16 cellular contexts compared by ENCODE assay signal in genomic region chr9:84993105-84993504, GRCh38.
A peak's percentile ranks its signal among the peaks of the same experiment; 100 is the strongest.
DNase-seq lines count a peak whose midpoint lies in the region; FAIRE-seq and TF ChIP-seq lines count a peak whose summit lies in the region.
"Had no signal": no experiment of that assay in that cellular context is flagged by ENCODE, and none has a peak within 500 bp of the region (broad histone marks: within the 10 kb centered on the region; RNA-seq: fewer than 3 reads in every experiment).

No MANE protein-coding gene starts in this region.

- FAIRE-seq in astrocyte (lab: Jason Lieb, UNC): no peak
- FAIRE-seq: GM12892 had no signal

- H3K9me3 Mint-ChIP-seq in astrocyte (ENCODE audit: unreplicated experiment): no peaks in the 10 kb centered on the region

- H3K36me3 Mint-ChIP-seq in astrocyte (ENCODE audit: low read depth, unreplicated experiment): no peaks in the 10 kb centered on the region

- peaks cover 7% of the 10 kb centered on the region for H3K27me3 Mint-ChIP-seq in astrocyte (ENCODE audit: low read depth, unreplicated experiment)

- H3K9me3 ChIP-seq in astrocyte (ENCODE audit: insufficient read depth, low read depth, low read length) (no peaks in the 10 kb centered on the region), osteoblast (ENCODE audit: low read depth, low read length) (no peaks in the 10 kb centered on the region)
- H3K9me3 ChIP-seq: SJSA1 had no signal

- no peak overlapping the region for H3K27ac ChIP-seq in astrocyte (ENCODE audit: low read depth, low read length)
- no peak overlapping the region for H3K27ac ChIP-seq in osteoblast (ENCODE audit: low read depth, low read length)
- H3K27ac ChIP-seq: C4-2B, SJSA1 had no signal

- no peaks in the 10 kb centered on the region for H3K36me3 ChIP-seq in astrocyte (ENCODE audit: insufficient read depth, low read length)
- H3K36me3 ChIP-seq in osteoblast (ENCODE audit: insufficient read depth, low read length): no peaks in the 10 kb centered on the region
- H3K36me3 ChIP-seq: SJSA1 had no signal

- H3K9ac ChIP-seq in astrocyte (ENCODE audit: low read length): no peak overlapping the region

- H2AFZ ChIP-seq in astrocyte (ENCODE audit: low read depth, low read length) (no peak overlapping the region), osteoblast (ENCODE audit: low read length) (no peak overlapping the region)

- H3K4me3 ChIP-seq in astrocyte (ENCODE audit: insufficient read depth, low read depth, low read length) (no peak overlapping the region), epithelial cell of esophagus (ENCODE audit: low read length) (no peak overlapping the region), osteoblast (ENCODE audit: insufficient read depth, low read length) (no peak overlapping the region)
- H3K4me3 ChIP-seq: SJSA1 had no signal

- H4K20me1 ChIP-seq in astrocyte (ENCODE audit: insufficient read depth, low read length) (no peaks in the 10 kb centered on the region), osteoblast (ENCODE audit: insufficient read depth, low read length) (no peaks in the 10 kb centered on the region)

- H3K4me2 ChIP-seq in astrocyte (ENCODE audit: low read length): no peak overlapping the region
- H3K4me2 ChIP-seq in osteoblast (ENCODE audit: insufficient read depth, low read length): no peak overlapping the region

- peak overlapping the region; percentile 24 for H3K27ac Mint-ChIP-seq in astrocyte (ENCODE audit: unreplicated experiment)
- H3K27ac Mint-ChIP-seq: IgD-negative memory B cell had no signal

- DNase-seq in HPDE6-E6E7 (ENCODE audit: extremely low spot score): peak; percentile 53
- peak; percentile 2 for DNase-seq in astrocyte (ENCODE audit: low read depth)
- peak; percentile 76 for DNase-seq in epithelial cell of esophagus (ENCODE audit: low read depth)
- peak; percentile 67 for DNase-seq in renal cortical epithelial cell (ENCODE audit: low read depth)
- no peak for DNase-seq in activated CD4-positive, alpha-beta T cell treated with anti-CD3 and anti-CD28 coated beads for 4 hours
- no peak for DNase-seq in osteoblast (ENCODE audit: insufficient read length, low spot score, missing footprints)
- DNase-seq in anterior cingulate cortex (lab: John Stamatoyannopoulos, UW): no peak
- DNase-seq: H7, NCI-H1930, NCI-H2171, NCI-H446 treated with DMSO at 0.1 percent for 48 hours, RPMI8226 had no signal

- H3K4me3 Mint-ChIP-seq in astrocyte (ENCODE audit: unreplicated experiment): no peak overlapping the region
- H3K4me3 Mint-ChIP-seq: IgD-negative memory B cell had no signal

- no peaks in the 10 kb centered on the region for H3K4me1 ChIP-seq in astrocyte (ENCODE audit: insufficient read depth, low read length)
- H3K4me1 ChIP-seq in osteoblast (ENCODE audit: insufficient read depth, low read length): no peaks in the 10 kb centered on the region
- H3K4me1 ChIP-seq: SJSA1 had no signal

- no peak for TF ChIP-seq CTCF in astrocyte (IDR thresholded peaks at IDR 0.05; ENCODE audit: insufficient read depth, low read depth, low read length)
- TF ChIP-seq CTCF in epithelial cell of esophagus (IDR thresholded peaks at IDR 0.05; ENCODE audit: insufficient read depth, low read depth, low read length, missing control alignments): no peak
- no peak for TF ChIP-seq CTCF in osteoblast (IDR thresholded peaks at IDR 0.05; ENCODE audit: extremely low read depth, low read depth, low read length)

- H3K79me2 ChIP-seq in astrocyte (ENCODE audit: insufficient read depth, low read length) (no peaks in the 10 kb centered on the region), osteoblast (ENCODE audit: insufficient read depth, low read length) (no peaks in the 10 kb centered on the region)

- H3K27me3 ChIP-seq in astrocyte (ENCODE audit: insufficient read depth, low read length) (peaks cover 12% of the 10 kb centered on the region), osteoblast (ENCODE audit: insufficient read depth, low read length) (no peaks in the 10 kb centered on the region)
- H3K27me3 ChIP-seq: SJSA1 had no signal

- peaks cover 23% of the 10 kb centered on the region for H3K4me1 Mint-ChIP-seq in astrocyte (ENCODE audit: low read depth, unreplicated experiment)

Comparison
In these comparisons a context has a peak if more than half of its experiments do, and no peak if none do; other contexts are left out.
1. DNase-seq: peak in HPDE6-E6E7 (single experiment), astrocyte (single experiment), epithelial cell of esophagus (single experiment) and renal cortical epithelial cell (single experiment); none in activated CD4-positive, alpha-beta T cell treated with anti-CD3 and anti-CD28 coated beads for 4 hours (0 of 2), osteoblast (single experiment) and anterior cingulate cortex (0 of 58).